In the genomic region with DNA sequence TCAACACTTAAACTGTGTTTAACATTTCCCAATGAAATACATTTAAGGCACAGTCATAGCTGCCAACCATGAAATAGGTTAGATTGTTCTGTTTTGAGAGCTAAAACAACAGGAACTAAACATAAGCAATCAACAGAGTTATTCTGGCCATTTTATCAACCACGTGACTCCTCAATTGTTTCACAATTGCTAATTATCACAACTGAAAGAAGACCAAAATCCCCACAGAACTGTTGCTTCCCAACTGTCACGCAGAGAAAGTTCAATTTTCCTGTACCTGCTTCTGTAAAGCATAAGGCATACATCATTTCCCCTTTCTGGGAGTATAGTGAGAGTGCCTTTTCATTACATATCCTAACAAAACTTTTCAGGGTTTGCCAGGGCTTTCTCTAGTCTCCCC, we compare ENCODE assay signal across 1 cellular context.
TF ChIP-seq lines count a peak whose summit lies in the region.

No MANE protein-coding gene starts in this region.

TF ChIP-seq in GM12878, 131 proteins besides CTCF, POLR2A, EP300 and RAD21 (continued from another document):
- TF ChIP-seq ZBED1 (IDR thresholded peaks at IDR 0.05; ENCODE audit: borderline replicate concordance) = no peak
- TF ChIP-seq, protein P1, sequence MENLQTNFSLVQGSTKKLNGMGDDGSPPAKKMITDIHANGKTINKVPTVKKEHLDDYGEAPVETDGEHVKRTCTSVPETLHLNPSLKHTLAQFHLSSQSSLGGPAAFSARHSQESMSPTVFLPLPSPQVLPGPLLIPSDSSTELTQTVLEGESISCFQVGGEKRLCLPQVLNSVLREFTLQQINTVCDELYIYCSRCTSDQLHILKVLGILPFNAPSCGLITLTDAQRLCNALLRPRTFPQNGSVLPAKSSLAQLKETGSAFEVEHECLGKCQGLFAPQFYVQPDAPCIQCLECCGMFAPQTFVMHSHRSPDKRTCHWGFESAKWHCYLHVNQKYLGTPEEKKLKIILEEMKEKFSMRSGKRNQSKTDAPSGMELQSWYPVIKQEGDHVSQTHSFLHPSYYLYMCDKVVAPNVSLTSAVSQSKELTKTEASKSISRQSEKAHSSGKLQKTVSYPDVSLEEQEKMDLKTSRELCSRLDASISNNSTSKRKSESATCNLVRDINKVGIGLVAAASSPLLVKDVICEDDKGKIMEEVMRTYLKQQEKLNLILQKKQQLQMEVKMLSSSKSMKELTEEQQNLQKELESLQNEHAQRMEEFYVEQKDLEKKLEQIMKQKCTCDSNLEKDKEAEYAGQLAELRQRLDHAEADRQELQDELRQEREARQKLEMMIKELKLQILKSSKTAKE (IDR thresholded peaks at IDR 0.05; ENCODE audit: low read depth, poor library complexity, severe bottlenecking) = no peak
